In the genomic region with DNA sequence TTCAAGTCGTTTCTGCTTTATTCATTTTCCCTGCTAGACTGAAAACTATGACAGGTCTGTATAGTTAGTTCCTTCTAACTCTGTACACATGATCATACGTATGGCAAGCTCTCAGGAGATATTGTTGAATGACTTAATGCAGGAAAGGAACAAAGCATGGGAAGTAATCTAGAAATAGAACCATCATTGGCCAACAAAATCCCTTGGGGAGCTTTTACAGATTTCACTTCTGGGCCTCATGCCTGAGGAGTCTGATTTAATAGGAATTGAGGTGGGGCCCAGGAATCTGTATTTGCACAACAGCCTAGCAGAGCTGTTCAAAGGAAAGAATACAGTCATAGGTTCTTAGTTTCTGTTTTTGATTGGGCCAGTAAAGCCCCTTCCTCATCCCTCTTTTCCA, we compare ENCODE assay signal across 20 cellular contexts.
"Had no signal": no experiment of that assay in that cellular context is flagged by ENCODE, and none has a peak within 500 bp of the region (broad histone marks: within the 10 kb centered on the region; RNA-seq: fewer than 3 reads in every experiment).

No MANE protein-coding gene starts in this region.

- DNase-seq: activated CD4-positive, alpha-beta memory T cell treated with anti-CD3 and anti-CD28 coated beads for 36 hours; activated CD4-positive, alpha-beta T cell treated with anti-CD3 and anti-CD28 coated beads for 48 hours; activated CD4-positive, CD25-positive, alpha-beta regulatory T cell; activated effector memory CD4-positive, alpha-beta T cell treated with anti-CD3 and anti-CD28 coated beads, Interleukin-2, amount 50 U/mL, for 16 hours; activated naive CD4-positive, alpha-beta T cell treated with anti-CD3 and anti-CD28 coated beads, Interleukin-2, amount 10 ng/mL, durations not matched to agents 7 days and 5 days; activated T-cell treated with anti-CD3 and anti-CD28 coated beads, Interleukin-2, amount 50 U/mL, for 72 hours; effector CD4-positive, alpha-beta T cell; heart left ventricle; pancreas; right lobe of liver; small intestine; stimulated activated CD4-positive, alpha-beta T cell treated with anti-CD3 and anti-CD28 coated beads, Interleukin-2, amount 100 ng/mL, for 24 hours; stimulated activated naive CD8-positive, alpha-beta T cell treated with anti-CD3 and anti-CD28 coated beads, Interleukin-15, amount 100 ng/mL, for 72 hours; T-helper 1 cell; T-helper 9 cell had no signal

- H3K4me3 ChIP-seq: gastroesophageal sphincter, heart left ventricle, pancreas, right lobe of liver, suprapubic skin, tibial nerve had no signal

- ATAC-seq: activated T-cell treated with anti-CD3 and anti-CD28 coated beads, Interleukin-2, amount 50 U/mL, for 72 hours; gastroesophageal sphincter; heart left ventricle; pancreas; right lobe of liver; stimulated activated effector memory CD8-positive, alpha-beta T cell treated with anti-CD3 and anti-CD28 coated beads, Interleukin-12 subunit alpha, Interleukin-12 subunit beta, amount 100 ng/mL, for 72 hours; stimulated activated naive CD8-positive, alpha-beta T cell treated with anti-CD3 and anti-CD28 coated beads, Interleukin-15, amount 100 ng/mL, for 72 hours had no signal

- H3K9me3 ChIP-seq: gastroesophageal sphincter, heart left ventricle, neutrophil, pancreas, right lobe of liver, suprapubic skin, tibial nerve had no signal

- H3K27me3 ChIP-seq: gastroesophageal sphincter, heart left ventricle, neutrophil, pancreas, right lobe of liver, suprapubic skin, tibial nerve had no signal

- H3K4me1 ChIP-seq: gastroesophageal sphincter, pancreas, right lobe of liver, suprapubic skin, tibial nerve had no signal

- H3K27ac ChIP-seq: gastroesophageal sphincter, heart left ventricle, neutrophil, pancreas, right lobe of liver, suprapubic skin, tibial nerve had no signal

- H3K36me3 ChIP-seq: gastroesophageal sphincter, heart left ventricle, neutrophil, pancreas, right lobe of liver, suprapubic skin, tibial nerve had no signal
